Comparison of ENCODE assay signal across 8 cellular contexts in the genomic region with DNA sequence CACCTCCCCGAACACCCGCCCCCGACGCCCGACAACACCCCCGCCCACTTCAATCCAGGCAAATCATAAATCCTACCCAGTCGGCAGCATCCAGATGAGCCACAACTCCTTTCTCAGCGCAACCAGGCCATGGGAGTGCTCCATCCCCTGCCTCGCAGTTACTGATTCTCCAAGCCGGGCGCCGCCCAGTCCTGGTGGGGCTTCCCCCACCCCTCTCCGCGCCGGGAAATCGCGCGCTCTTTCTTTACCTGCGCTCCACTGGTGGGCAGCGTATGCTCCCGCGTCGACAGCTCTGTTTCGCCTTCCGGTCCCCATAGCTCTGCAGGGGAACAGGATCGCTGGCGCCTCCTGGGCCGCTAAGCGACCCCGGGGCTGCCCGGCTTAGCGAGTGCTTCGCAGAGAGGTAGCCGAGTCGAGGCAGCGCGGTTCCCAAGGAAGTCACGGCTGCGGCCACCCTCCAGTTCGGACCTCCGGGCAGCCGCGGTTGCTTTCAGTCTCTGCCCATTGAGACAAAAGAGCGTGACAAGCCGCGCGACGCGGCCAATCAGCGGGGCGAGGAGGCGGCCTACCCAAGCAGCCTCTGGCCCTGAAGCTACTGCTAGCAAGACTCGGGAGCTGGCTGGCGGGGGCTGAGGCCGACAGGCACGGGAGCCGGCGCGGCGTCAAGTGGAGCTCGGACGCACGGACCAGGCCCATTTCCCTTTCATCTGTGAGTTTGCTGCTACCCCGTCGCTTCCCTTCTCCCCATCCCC. TPM values are rescaled to one million over a fixed set of nuclear protein-coding genes. Genes with fewer than 3 reads are reported as not detected.
DNase-seq lines count a peak whose midpoint lies in the region; ATAC-seq lines count a peak whose summit lies in the region.

No MANE protein-coding gene starts in this region.

- peak; percentile 53 for ATAC-seq in GM19468 (IDR thresholded peaks at IDR 0.05; ENCODE audit: extremely low read depth, unreplicated experiment)
- ATAC-seq in HG03575 (IDR thresholded peaks at IDR 0.05; ENCODE audit: extremely low read depth, insufficient number of reproducible peaks, low FRiP score, unreplicated experiment), result peak; percentile 34
- ATAC-seq in naive thymus-derived CD8-positive, alpha-beta T cell, result peak; percentile 83
- ATAC-seq in stimulated activated naive CD8-positive, alpha-beta T cell treated with anti-CD3 and anti-CD28 coated beads, Interleukin-15, amount 100 ng/mL, for 72 hours, result peak; percentile 91

- H3K4me3 Mint-ChIP-seq in naive thymus-derived CD8-positive, alpha-beta T cell, result peak overlapping the region; percentile 88 to 98 (median 92)
- peak overlapping the region; percentile 94 to 99 for H3K4me3 Mint-ChIP-seq in stimulated activated naive CD8-positive, alpha-beta T cell treated with anti-CD3 and anti-CD28 coated beads, Interleukin-15, amount 100 ng/mL, for 72 hours

- peaks cover 11 to 25% (median 22%) of the 10 kb centered on the region in 4 donors for H3K4me1 Mint-ChIP-seq in naive thymus-derived CD8-positive, alpha-beta T cell
- peaks cover 19% of the 10 kb centered on the region for H3K4me1 Mint-ChIP-seq in stimulated activated naive CD8-positive, alpha-beta T cell treated with anti-CD3 and anti-CD28 coated beads, Interleukin-15, amount 100 ng/mL, for 72 hours

- H3K9me3 Mint-ChIP-seq in naive thymus-derived CD8-positive, alpha-beta T cell, result no peaks in the 10 kb centered on the region
- H3K9me3 Mint-ChIP-seq in stimulated activated naive CD8-positive, alpha-beta T cell treated with anti-CD3 and anti-CD28 coated beads, Interleukin-15, amount 100 ng/mL, for 72 hours, result no peaks in the 10 kb centered on the region

- peak overlapping the region; percentile 89 to 96 (median 94) for H3K27ac Mint-ChIP-seq in naive thymus-derived CD8-positive, alpha-beta T cell
- H3K27ac Mint-ChIP-seq in stimulated activated naive CD8-positive, alpha-beta T cell treated with anti-CD3 and anti-CD28 coated beads, Interleukin-15, amount 100 ng/mL, for 72 hours, result peak overlapping the region; percentile 97 to 99

- POLR2A ChIA-PET in naive thymus-derived CD8-positive, alpha-beta T cell (lab: Charles Lee), result interaction anchor here (1.2 kb wide), 1 partner anchor 232 kb away, joined by 3 read pairs; no protein-coding TSS in a partner anchor

- no peaks in the 10 kb centered on the region for H3K36me3 Mint-ChIP-seq in naive thymus-derived CD8-positive, alpha-beta T cell

- H3K27me3 Mint-ChIP-seq in naive thymus-derived CD8-positive, alpha-beta T cell, result no peaks in the 10 kb centered on the region
- no peaks in the 10 kb centered on the region for H3K27me3 Mint-ChIP-seq in stimulated activated naive CD8-positive, alpha-beta T cell treated with anti-CD3 and anti-CD28 coated beads, Interleukin-15, amount 100 ng/mL, for 72 hours

- DNase-seq in DMS 273 treated with DMSO at 0.1 percent for 48 hours (lab: John Stamatoyannopoulos, UW) (peak; percentile 3), NOMO-1 treated with dmso at 0.1 percent for 144 hours (lab: John Stamatoyannopoulos, UW; ENCODE audit: unreplicated experiment) (peak; percentile 7), fibroblast of gingiva (ENCODE audit: low read depth) (peak; percentile 41)
- DNase-seq in activated T-cell treated with anti-CD3 and anti-CD28 coated beads, Interleukin-2, amount 50 U/mL, for 48 hours, result peak; percentile 71 to 76
- peak; percentile 39 to 72 (median 52) for DNase-seq in naive thymus-derived CD8-positive, alpha-beta T cell
- peak; percentile 62 to 76 for DNase-seq in stimulated activated naive CD8-positive, alpha-beta T cell treated with anti-CD3 and anti-CD28 coated beads, Interleukin-15, amount 100 ng/mL, for 72 hours

RNA-seq across cellular contexts. Expression of a gene that starts 43.7 kb away (rescaled TPM):
- total RNA-seq in naive thymus-derived CD8-positive, alpha-beta T cell, result 1 to 10 TPM; 6.1 to 7.0 TPM
- polyA plus RNA-seq in naive thymus-derived CD8-positive, alpha-beta T cell, result 10 to 100 TPM in 2 of 3 donors, 1 to 10 TPM in 1; 9.5 to 11.8 (median 11.5) TPM

Comparison
In these comparisons a context has a peak if more than half of its experiments do, and no peak if none do; other contexts are left out.
1. Peak in every context shown above with its lines: DNase-seq and ATAC-seq.
2. DNase-seq: peak in every context shown above with its lines; median percentile 74 in activated T-cell treated with anti-CD3 and anti-CD28 coated beads, Interleukin-2, amount 50 U/mL, for 48 hours; 69 in stimulated activated naive CD8-positive, alpha-beta T cell treated with anti-CD3 and anti-CD28 coated beads, Interleukin-15, amount 100 ng/mL, for 72 hours; 52 in naive thymus-derived CD8-positive, alpha-beta T cell; 41 in fibroblast of gingiva; 7 in NOMO-1 treated with dmso at 0.1 percent for 144 hours; 3 in DMS 273 treated with DMSO at 0.1 percent for 48 hours.
3. ATAC-seq: peak in every context shown above with its lines; median percentile 91 in stimulated activated naive CD8-positive, alpha-beta T cell treated with anti-CD3 and anti-CD28 coated beads, Interleukin-15, amount 100 ng/mL, for 72 hours; 83 in naive thymus-derived CD8-positive, alpha-beta T cell; 53 in GM19468; 34 in HG03575.